27 cellular contexts compared by ENCODE assay signal in genomic region chr12:107776171-107776570, GRCh38. TPM values are rescaled to one million over a fixed set of nuclear protein-coding genes. Genes with fewer than 3 reads are reported as not detected.
DNase-seq lines count a peak whose midpoint lies in the region; ATAC-seq and TF ChIP-seq lines count a peak whose summit lies in the region.
"Had no signal": no experiment of that assay in that cellular context is flagged by ENCODE, and none has a peak within 500 bp of the region (broad histone marks: within the 10 kb centered on the region; RNA-seq: fewer than 3 reads in every experiment).

No MANE protein-coding gene starts in this region.

- peaks cover 64% of the 10 kb centered on the region for H3K4me1 ChIP-seq in Loucy (ENCODE audit: insufficient read depth, low read length, poor library complexity, severe bottlenecking)

- no peaks in the 10 kb centered on the region for H4K20me1 ChIP-seq in Loucy (ENCODE audit: insufficient read depth, low read length, poor library complexity, severe bottlenecking)

- peak overlapping the region; percentile 86 for H3K4me2 ChIP-seq in Loucy (ENCODE audit: low read depth, low read length, poor library complexity, severe bottlenecking)
- H3K4me2 ChIP-seq: SK-N-SH had no signal

- DNase-seq in NCI-H748 (lab: John Stamatoyannopoulos, UW; ENCODE audit: unreplicated experiment) = peak; percentile 15
- DNase-seq in NCI-H748 treated with DMSO at 0.1 percent for 48 hours (lab: John Stamatoyannopoulos, UW) = no peak
- no peak for DNase-seq in mesothelial cell of epicardium (ENCODE audit: low spot score in 2 of 2, unreplicated experiment in 2 of 2)
- no peak for DNase-seq in type B pancreatic cell (ENCODE audit: extremely low spot score, unreplicated experiment)
- DNase-seq: AML-193; CD4-positive, alpha-beta memory T cell; COR-L47; DMS53; EL; GDM1; H7; Kasumi-1; MG63; NCI-H1105 treated with DMSO at 0.1 percent for 48 hours; NCI-H146; NCI-H2029; NCI-H2227 treated with DMSO at 0.1 percent for 48 hours; NCI-H526 treated with DMSO at 0.1 percent for 48 hours; SIG-M5; SK-N-SH had no signal

- H3K9ac ChIP-seq in Loucy (ENCODE audit: low read depth, low read length, poor library complexity, severe bottlenecking) = peak overlapping the region; percentile 34
- H3K9ac ChIP-seq: SK-N-SH had no signal

- H2AFZ ChIP-seq in Loucy (ENCODE audit: low read length) = no peak overlapping the region

- TF ChIP-seq CTCF in Loucy (conservative IDR thresholded peaks at IDR 0.05; ENCODE audit: low read length) (no peak), mesothelial cell of epicardium (IDR thresholded peaks at IDR 0.05; ENCODE audit: unreplicated experiment) (no peak), type B pancreatic cell (conservative IDR thresholded peaks at IDR 0.05) (no peak)

- no peaks in the 10 kb centered on the region for H3K36me3 Mint-ChIP-seq in mesothelial cell of epicardium
- H3K36me3 Mint-ChIP-seq in type B pancreatic cell = no peaks in the 10 kb centered on the region
- H3K36me3 Mint-ChIP-seq: CD4-positive, alpha-beta memory T cell had no signal

- H3K9me3 Mint-ChIP-seq in mesothelial cell of epicardium = no peaks in the 10 kb centered on the region
- no peaks in the 10 kb centered on the region for H3K9me3 Mint-ChIP-seq in type B pancreatic cell
- H3K9me3 Mint-ChIP-seq: CD4-positive, alpha-beta memory T cell had no signal

- H3K79me2 ChIP-seq in Loucy (ENCODE audit: insufficient read depth, low read length) = peaks cover 30% of the 10 kb centered on the region

- H3K27me3 ChIP-seq in Loucy (ENCODE audit: insufficient read depth, low read length, poor library complexity, severe bottlenecking) = no peaks in the 10 kb centered on the region

- H3K4me3 Mint-ChIP-seq in mesothelial cell of epicardium = peak overlapping the region; percentile 28
- H3K4me3 Mint-ChIP-seq in type B pancreatic cell = peak overlapping the region; percentile 71

- peaks cover 11% of the 10 kb centered on the region for H3F3A ChIP-seq in Loucy (ENCODE audit: low read depth)

- H3K9me3 ChIP-seq in Loucy (ENCODE audit: insufficient read depth, low read depth, low read length) = no peaks in the 10 kb centered on the region
- H3K9me3 ChIP-seq: MG63, SK-N-SH had no signal

- H3K27ac Mint-ChIP-seq in mesothelial cell of epicardium (no peak overlapping the region), type B pancreatic cell (no peak overlapping the region)
- H3K27ac Mint-ChIP-seq: CD4-positive, alpha-beta memory T cell had no signal

- peak overlapping the region; percentile 70 for H3K4me3 ChIP-seq in Loucy (ENCODE audit: low read length, poor library complexity, severe bottlenecking)
- H3K4me3 ChIP-seq: GM12878, K562, MG63 had no signal

- H3K9me2 ChIP-seq in Loucy (replicated peaks; ENCODE audit: low read depth, low read length) = no peaks in the 10 kb centered on the region
- H3K9me2 ChIP-seq: SK-N-SH had no signal

- H3K36me3 ChIP-seq in Loucy (ENCODE audit: insufficient read depth, low read length) = no peaks in the 10 kb centered on the region
- H3K36me3 ChIP-seq: MG63 had no signal

- H3K27me3 Mint-ChIP-seq in mesothelial cell of epicardium (ENCODE audit: low read depth) = peaks cover 89% of the 10 kb centered on the region
- H3K27me3 Mint-ChIP-seq in type B pancreatic cell = peaks cover 88% of the 10 kb centered on the region

- ATAC-seq in GM21423 (IDR thresholded peaks at IDR 0.05; ENCODE audit: unreplicated experiment) (no peak), GM19023 (IDR thresholded peaks at IDR 0.05; ENCODE audit: unreplicated experiment) (no peak)
- ATAC-seq: GM12878, K562 had no signal

- H3K4me1 Mint-ChIP-seq in mesothelial cell of epicardium = peaks cover 12% of the 10 kb centered on the region
- no peaks in the 10 kb centered on the region for H3K4me1 Mint-ChIP-seq in type B pancreatic cell (ENCODE audit: unreplicated experiment)

RNA-seq across cellular contexts. Expression of gene ASCL4, which starts 1.7 kb away (rescaled TPM):
- 0.16 TPM in 1 of 3 replicates, not detected in the others for total RNA-seq in mesothelial cell of epicardium
- total RNA-seq in type B pancreatic cell (ENCODE audit: low replicate concordance) = 0.67 TPM in 1 of 2 replicates, not detected in the other
- total RNA-seq: CD4-positive, alpha-beta memory T cell; GM12878; H7; HT1080; K562; NCI-H460 had no signal

RNA-seq across cellular contexts. Expression of gene PRDM4, which starts 15.2 kb away (rescaled TPM):
- total RNA-seq in mesothelial cell of epicardium = 33.5 to 35.9 TPM (median 35.1 TPM) in 3 replicates
- total RNA-seq in type B pancreatic cell (ENCODE audit: low replicate concordance) = 35.0 and 38.9 TPM in 2 replicates
